ENCODE assay signal across 21 cellular contexts in genomic region chr12:9669019-9669326, GRCh38. TPM values are rescaled to one million over a fixed set of nuclear protein-coding genes. Genes with fewer than 3 reads are reported as not detected.
DNase-seq lines count a peak whose midpoint lies in the region; ATAC-seq and TF ChIP-seq lines count a peak whose summit lies in the region.
"Had no signal": no experiment of that assay in that cellular context is flagged by ENCODE, and none has a peak within 500 bp of the region (broad histone marks: within the 10 kb centered on the region; RNA-seq: fewer than 3 reads in every experiment).

No MANE protein-coding gene starts in this region.

- in situ Hi-C loops in GM13976 (cut with MboI; ENCODE audit: low sequenced_read_pairs, unreplicated experiment), result no loop called here

- peak overlapping the region; percentile 94 for H3K27ac Mint-ChIP-seq in T-helper 1 cell treated with Interleukin-12 subunit alpha and Interleukin-12 subunit beta and Interleukin-4 antibody, amounts not matched to agents 30 μg/mL and 1 μg/mL, for 36 hours
- H3K27ac Mint-ChIP-seq in activated B cell treated with CpG ODN at 0.5 μM for 24 hours (peak overlapping the region; percentile 96), immature natural killer cell (peak overlapping the region in 5 of 6 donors; percentile 12 to 96 (median 85))

- CTCF ChIA-PET in activated B cell treated with CpG ODN at 0.5 μM for 24 hours (lab: Charles Lee), result interaction anchor here (0.7 to 3.3 kb wide), 11 partner anchors 8 to 82 kb away, joined by 3 to 18 read pairs (median 4); no protein-coding TSS in a partner anchor

- ATAC-seq in activated B cell treated with CpG ODN at 0.5 μM for 24 hours (ENCODE audit: low read depth), result no peak
- no peak for ATAC-seq in GM18858 (IDR thresholded peaks at IDR 0.05; ENCODE audit: unreplicated experiment)
- ATAC-seq in left ventricle myocardium superior, result no peak
- ATAC-seq: esophagus mucosa, left lobe of liver had no signal

- H3K4me3 Mint-ChIP-seq in T-helper 1 cell treated with Interleukin-12 subunit alpha and Interleukin-12 subunit beta and Interleukin-4 antibody, amounts not matched to agents 30 μg/mL and 1 μg/mL, for 36 hours, result peak overlapping the region; percentile 86
- H3K4me3 Mint-ChIP-seq in activated B cell treated with CpG ODN at 0.5 μM for 24 hours (peak overlapping the region; percentile 95), immature natural killer cell (peak overlapping the region in 1 of 5 donors; percentile 89)

- H3K27me3 ChIP-seq in GM06990 (replicated peaks; ENCODE audit: control insufficient read depth, insufficient read depth, low read length), result no peaks in the 10 kb centered on the region
- H3K27me3 ChIP-seq: BE2C, cardiac muscle cell, MG63, transverse colon had no signal

- peak overlapping the region; percentile 16; the same call in 1 of the 2 replicates for H3K4me3 ChIP-seq in GM06990 (replicated peaks; ENCODE audit: low read depth, low read length)
- H3K4me3 ChIP-seq: cardiac muscle cell, HAP-1, MG63, transverse colon had no signal

- H3K36me3 ChIP-seq in GM06990 (ENCODE audit: control insufficient read depth, insufficient read depth, low read length), result peaks cover 2% of the 10 kb centered on the region
- H3K36me3 ChIP-seq: BE2C, HAP-1, transverse colon, WERI-Rb-1 had no signal

- POLR2A ChIA-PET in activated B cell treated with CpG ODN at 0.5 μM for 24 hours (lab: Charles Lee), result interaction anchor here (0.6 to 8.6 kb wide), 24 partner anchors 12 to 1981 kb away, joined by 3 to 833 read pairs (median 20); partner anchors contain the start of genes CD69, CLEC2B and CLECL1

- DNase-seq in T-helper 1 cell, result no peak
- peak; percentile 13 for DNase-seq in GM06990 (ENCODE audit: extremely low read depth, insufficient read length)
- no peak for DNase-seq in activated B cell treated with CpG ODN at 0.5 μM for 24 hours
- no peak for DNase-seq in immature natural killer cell
- DNase-seq in left ventricle myocardium superior, result no peak
- DNase-seq in GM13976 (ENCODE audit: low spot score), result no peak
- DNase-seq: 8988T; BE2C; MG63; NCI-H1694; NK-92 treated with Interleukin-12 subunit alpha and Interleukin-12 subunit beta, amount 100 ng/mL, for 24 hours; RPMI8226; SW 1271; transverse colon; WERI-Rb-1 had no signal

- intact Hi-C loops in activated B cell treated with CpG ODN at 0.5 μM for 24 hours (cut with micrococcal nuclease), result loop anchor here (1.0 kb wide), 4 partner anchors 21 to 72 kb away; partner anchors contain the start of gene CLECL1
- intact Hi-C loops in left ventricle myocardium superior (cut with micrococcal nuclease), result no loop called here

- TF ChIP-seq CTCF in GM06990 (IDR thresholded peaks at IDR 0.05; ENCODE audit: insufficient read depth, low read length, poor library complexity, severe bottlenecking) (no peak), activated B cell treated with CpG ODN at 0.5 μM for 24 hours (IDR thresholded peaks at IDR 0.05) (no peak), GM13976 (IDR thresholded peaks at IDR 0.05; ENCODE audit: borderline replicate concordance, control extremely low read depth, extremely low read depth, insufficient read depth, missing control alignments) (no peak)

- H3K36me3 Mint-ChIP-seq in T-helper 1 cell treated with Interleukin-12 subunit alpha and Interleukin-12 subunit beta and Interleukin-4 antibody, amounts not matched to agents 30 μg/mL and 1 μg/mL, for 36 hours (ENCODE audit: low read depth), result peaks cover 68% of the 10 kb centered on the region
- H3K36me3 Mint-ChIP-seq in activated B cell treated with CpG ODN at 0.5 μM for 24 hours (ENCODE audit: low read depth), result peaks cover 66% of the 10 kb centered on the region
- peaks cover 33 to 48% (median 36%) of the 10 kb centered on the region in 3 donors for H3K36me3 Mint-ChIP-seq in immature natural killer cell

- peaks cover 55% of the 10 kb centered on the region for H3K4me1 Mint-ChIP-seq in T-helper 1 cell treated with Interleukin-12 subunit alpha and Interleukin-12 subunit beta and Interleukin-4 antibody, amounts not matched to agents 30 μg/mL and 1 μg/mL, for 36 hours (ENCODE audit: low read depth)
- H3K4me1 Mint-ChIP-seq in activated B cell treated with CpG ODN at 0.5 μM for 24 hours, result peaks cover 79% of the 10 kb centered on the region
- H3K4me1 Mint-ChIP-seq in immature natural killer cell, result peaks cover 69 to 81% of the 10 kb centered on the region in 2 donors

- no peaks in the 10 kb centered on the region for H3K27me3 Mint-ChIP-seq in T-helper 1 cell treated with Interleukin-12 subunit alpha and Interleukin-12 subunit beta and Interleukin-4 antibody, amounts not matched to agents 30 μg/mL and 1 μg/mL, for 36 hours (ENCODE audit: low read depth)
- no peaks in the 10 kb centered on the region for H3K27me3 Mint-ChIP-seq in activated B cell treated with CpG ODN at 0.5 μM for 24 hours
- no peaks in the 10 kb centered on the region for H3K27me3 Mint-ChIP-seq in immature natural killer cell (ENCODE audit: low read depth in 3 of 3)

- no peaks in the 10 kb centered on the region for H3K9me3 Mint-ChIP-seq in T-helper 1 cell treated with Interleukin-12 subunit alpha and Interleukin-12 subunit beta and Interleukin-4 antibody, amounts not matched to agents 30 μg/mL and 1 μg/mL, for 36 hours
- H3K9me3 Mint-ChIP-seq in activated B cell treated with CpG ODN at 0.5 μM for 24 hours (no peaks in the 10 kb centered on the region), immature natural killer cell (no peaks in the 10 kb centered on the region)

RNA-seq across cellular contexts. Expression of gene CLEC2D, which starts 0.5 kb away (rescaled TPM):
- total RNA-seq in activated B cell treated with CpG ODN at 0.5 μM for 24 hours, result 437 and 492 TPM in 2 replicates
- polyA plus RNA-seq in immature natural killer cell, result 10 to 100 TPM; 37.7 to 57.3 (median 38.7) TPM
- 4.2 TPM for total RNA-seq in left ventricle myocardium superior

Comparison
In these comparisons a context has a peak if more than half of its experiments do, and no peak if none do; other contexts are left out.
1. RNA of gene CLEC2D, which starts 0.5 kb away (total RNA-seq): 437 to 492 TPM in activated B cell treated with CpG ODN at 0.5 μM for 24 hours; 4.2 TPM in left ventricle myocardium superior (single experiment); every median in the first group is over 10 times any median in the second.
2. Peak in every context shown above with its lines, with median percentiles within 50 percentile points of each other: H3K27ac Mint-ChIP-seq.